34 cellular contexts compared by ENCODE assay signal in the genomic region with DNA sequence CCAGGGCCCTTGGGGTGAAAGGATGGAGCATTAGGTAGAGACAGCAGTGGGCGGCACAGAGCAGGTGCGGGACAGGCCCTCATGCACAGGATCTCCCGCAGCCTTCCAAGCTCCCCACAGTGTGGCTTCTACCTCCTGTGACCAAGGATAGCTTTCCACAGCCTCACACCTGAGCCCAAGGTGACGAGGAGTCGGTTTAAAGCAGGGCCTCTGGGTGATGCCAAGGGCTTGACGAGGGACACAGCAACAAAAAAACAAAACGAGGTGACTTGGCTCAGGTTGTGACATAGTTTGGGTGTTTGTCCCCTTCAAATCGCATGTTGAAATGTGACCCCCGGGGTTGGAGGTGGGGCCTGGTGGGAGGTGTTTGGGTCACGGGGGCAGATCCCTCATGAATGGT. TPM values are rescaled to one million over a fixed set of nuclear protein-coding genes. Genes with fewer than 3 reads are reported as not detected.
"Had no signal": no experiment of that assay in that cellular context is flagged by ENCODE, and none has a peak within 500 bp of the region (broad histone marks: within the 10 kb centered on the region; RNA-seq: fewer than 3 reads in every experiment).

No MANE protein-coding gene starts in this region.

- ATAC-seq: activated CD4-positive, CD25-positive, alpha-beta regulatory T cell treated with anti-CD3 and anti-CD28 coated beads, Interleukin-2, amount 50 U/mL, for 24 hours; activated CD8-positive, alpha-beta T cell treated with anti-CD3 and anti-CD28 coated beads, Interleukin-2, amount 10 ng/mL, durations not matched to agents 7 days and 5 days; activated naive CD4-positive, alpha-beta T cell treated with anti-CD3 and anti-CD28 coated beads, Interleukin-2, amount 50 U/mL, for 72 hours; activated T-cell treated with anti-CD3 and anti-CD28 coated beads, Interleukin-2, amount 50 U/mL, for 72 hours; effector memory CD8-positive, alpha-beta T cell; foreskin keratinocyte; gastrocnemius medialis; heart left ventricle; T-helper 17 cell had no signal

- H3K27ac Mint-ChIP-seq: activated B cell treated with CpG ODN at 0.5 μM for 24 hours; activated CD4-positive, alpha-beta memory T cell treated with anti-CD3 and anti-CD28 coated beads for 36 hours; activated CD8-positive, alpha-beta T cell treated with anti-CD3 and anti-CD28 coated beads, Interleukin-2, amount 10 ng/mL, durations not matched to agents 7 days and 5 days; activated naive CD4-positive, alpha-beta T cell treated with anti-CD3 and anti-CD28 coated beads, Interleukin-2, amount 10 ng/mL, durations not matched to agents 7 days and 5 days; activated naive CD4-positive, alpha-beta T cell treated with anti-CD3 and anti-CD28 coated beads, Interleukin-2, amount 50 U/mL, for 72 hours; activated naive CD8-positive, alpha-beta T cell treated with anti-CD3 and anti-CD28 coated beads, Interleukin-2, amount 10 ng/mL, durations not matched to agents 7 days and 5 days; activated T-cell treated with anti-CD3 and anti-CD28 coated beads, Interleukin-2, amount 50 U/mL, for 24 hours; activated T-cell treated with anti-CD3 and anti-CD28 coated beads, Interleukin-2, amount 50 U/mL, for 72 hours; brain; effector memory CD8-positive, alpha-beta T cell; T-helper 17 cell; T-helper 2 cell treated with Interferon-gamma antibody and Interleukin-4, amounts not matched to agents 5 μg/mL and 100 μg/mL, for 36 hours had no signal

- H3K4me3 Mint-ChIP-seq: activated B cell treated with CpG ODN at 0.5 μM for 24 hours; activated CD4-positive, alpha-beta memory T cell treated with anti-CD3 and anti-CD28 coated beads for 36 hours; activated CD8-positive, alpha-beta T cell treated with anti-CD3 and anti-CD28 coated beads, Interleukin-2, amount 10 ng/mL, durations not matched to agents 7 days and 5 days; activated naive CD4-positive, alpha-beta T cell treated with anti-CD3 and anti-CD28 coated beads, Interleukin-2, amount 10 ng/mL, durations not matched to agents 7 days and 5 days; activated naive CD8-positive, alpha-beta T cell treated with anti-CD3 and anti-CD28 coated beads, Interleukin-2, amount 10 ng/mL, durations not matched to agents 7 days and 5 days; activated T-cell treated with anti-CD3 and anti-CD28 coated beads, Interleukin-2, amount 50 U/mL, for 24 hours; activated T-cell treated with anti-CD3 and anti-CD28 coated beads, Interleukin-2, amount 50 U/mL, for 72 hours; brain; effector memory CD8-positive, alpha-beta T cell; T-helper 17 cell; T-helper 2 cell treated with Interferon-gamma antibody and Interleukin-4, amounts not matched to agents 5 μg/mL and 100 μg/mL, for 36 hours had no signal

- H3K27ac ChIP-seq: ascending aorta, breast epithelium, cardiac muscle cell, esophagus muscularis mucosa, foreskin keratinocyte, gastrocnemius medialis, heart left ventricle, WERI-Rb-1 had no signal

- H3K27me3 Mint-ChIP-seq: activated T-cell treated with anti-CD3 and anti-CD28 coated beads, Interleukin-2, amount 50 U/mL, for 24 hours; brain had no signal

- H3K4me1 Mint-ChIP-seq: activated B cell treated with CpG ODN at 0.5 μM for 24 hours; activated naive CD4-positive, alpha-beta T cell treated with anti-CD3 and anti-CD28 coated beads, Interleukin-2, amount 10 ng/mL, durations not matched to agents 7 days and 5 days; activated naive CD8-positive, alpha-beta T cell treated with anti-CD3 and anti-CD28 coated beads, Interleukin-2, amount 10 ng/mL, durations not matched to agents 7 days and 5 days had no signal

- DNase-seq: activated B cell treated with CpG ODN at 0.5 μM for 24 hours; activated CD4-positive, alpha-beta memory T cell treated with anti-CD3 and anti-CD28 coated beads for 36 hours; activated CD4-positive, alpha-beta T cell treated with anti-CD3 and anti-CD28 coated beads for 48 hours; activated CD8-positive, alpha-beta T cell treated with anti-CD3 and anti-CD28 coated beads, Interleukin-2, amount 10 ng/mL, durations not matched to agents 7 days and 5 days; activated gamma-delta T cell; activated naive CD4-positive, alpha-beta T cell; activated naive CD4-positive, alpha-beta T cell treated with anti-CD3 and anti-CD28 coated beads, Interleukin-2, amount 10 ng/mL, durations not matched to agents 7 days and 5 days; activated naive CD8-positive, alpha-beta T cell treated with anti-CD3 and anti-CD28 coated beads, Interleukin-2, amount 10 ng/mL, durations not matched to agents 7 days and 5 days; activated T-cell treated with anti-CD3 and anti-CD28 coated beads for 4 hours; activated T-cell treated with anti-CD3 and anti-CD28 coated beads, Interleukin-2, amount 50 U/mL, for 24 hours; activated T-cell treated with anti-CD3 and anti-CD28 coated beads, Interleukin-2, amount 50 U/mL, for 72 hours; central memory CD4-positive, alpha-beta T cell; cerebellar nuclear complex; cortex of kidney; dermis blood vessel endothelial cell; effector CD4-positive, alpha-beta T cell; effector memory CD8-positive, alpha-beta T cell; erythroblast; foreskin keratinocyte; gastrocnemius medialis; glutamatergic neuron; heart left ventricle; T-helper 1 cell; T-helper 17 cell; T1000; WERI-Rb-1 had no signal

- H3K36me3 ChIP-seq: ascending aorta, breast epithelium, cardiac muscle cell, esophagus muscularis mucosa, gastrocnemius medialis, heart left ventricle, WERI-Rb-1 had no signal

- H3K4me3 ChIP-seq: ascending aorta, breast epithelium, cardiac muscle cell, esophagus muscularis mucosa, gastrocnemius medialis, heart left ventricle had no signal

- H3K9me3 Mint-ChIP-seq: activated B cell treated with CpG ODN at 0.5 μM for 24 hours; activated CD4-positive, alpha-beta memory T cell treated with anti-CD3 and anti-CD28 coated beads for 36 hours; activated naive CD4-positive, alpha-beta T cell treated with anti-CD3 and anti-CD28 coated beads, Interleukin-2, amount 10 ng/mL, durations not matched to agents 7 days and 5 days; activated naive CD4-positive, alpha-beta T cell treated with anti-CD3 and anti-CD28 coated beads, Interleukin-2, amount 50 U/mL, for 72 hours; activated naive CD8-positive, alpha-beta T cell treated with anti-CD3 and anti-CD28 coated beads, Interleukin-2, amount 10 ng/mL, durations not matched to agents 7 days and 5 days; activated T-cell treated with anti-CD3 and anti-CD28 coated beads, Interleukin-2, amount 50 U/mL, for 24 hours; activated T-cell treated with anti-CD3 and anti-CD28 coated beads, Interleukin-2, amount 50 U/mL, for 72 hours; brain; effector memory CD8-positive, alpha-beta T cell; T-helper 2 cell treated with Interferon-gamma antibody and Interleukin-4, amounts not matched to agents 5 μg/mL and 100 μg/mL, for 36 hours had no signal

- H3K4me1 ChIP-seq: ascending aorta, breast epithelium, foreskin keratinocyte, gastrocnemius medialis, heart left ventricle had no signal

- H3K9me3 ChIP-seq: breast epithelium, esophagus muscularis mucosa, gastrocnemius medialis, heart left ventricle had no signal

- H3K36me3 Mint-ChIP-seq: activated CD4-positive, alpha-beta memory T cell treated with anti-CD3 and anti-CD28 coated beads for 36 hours; activated naive CD4-positive, alpha-beta T cell treated with anti-CD3 and anti-CD28 coated beads, Interleukin-2, amount 10 ng/mL, durations not matched to agents 7 days and 5 days; activated naive CD4-positive, alpha-beta T cell treated with anti-CD3 and anti-CD28 coated beads, Interleukin-2, amount 50 U/mL, for 72 hours; activated naive CD8-positive, alpha-beta T cell treated with anti-CD3 and anti-CD28 coated beads, Interleukin-2, amount 10 ng/mL, durations not matched to agents 7 days and 5 days; brain had no signal

RNA-seq across cellular contexts. Expression of a gene that starts 15.3 kb away (rescaled TPM):
- total RNA-seq: activated CD8-positive, alpha-beta T cell treated with anti-CD3 and anti-CD28 coated beads, Interleukin-2, amount 10 ng/mL, durations not matched to agents 7 days and 5 days; activated naive CD8-positive, alpha-beta T cell treated with anti-CD3 and anti-CD28 coated beads, Interleukin-2, amount 10 ng/mL, durations not matched to agents 7 days and 5 days; ascending aorta; dermis blood vessel endothelial cell had no signal
